In genomic region chr1:10387611-10388386, GRCh38 we compare ENCODE assay signal across 8 cellular contexts. TPM values are rescaled to one million over a fixed set of nuclear protein-coding genes. Genes with fewer than 3 reads are reported as not detected.
DNase-seq lines count a peak whose midpoint lies in the region; ATAC-seq and TF ChIP-seq lines count a peak whose summit lies in the region.

No MANE protein-coding gene starts in this region.

- CTCF ChIA-PET in activated CD8-positive, alpha-beta T cell treated with anti-CD3 and anti-CD28 coated beads for 36 hours (lab: Charles Lee): interaction anchor here (1.0 to 2.6 kb wide), 3 partner anchors 10 to 179 kb away, joined by 4 to 10 read pairs (median 4); partner anchors contain the start of gene PGD

- peak; percentile 41 for DNase-seq in GM04503 (ENCODE audit: low read depth)
- peak; percentile 62 for DNase-seq in endodermal cell
- peak in 2 of 3 donors; percentile 23 to 55 for DNase-seq in mucosa of descending colon
- DNase-seq in effector memory CD4-positive, alpha-beta T cell: no peak
- DNase-seq in activated CD4-positive, alpha-beta T cell treated with anti-CD3 and anti-CD28 coated beads for 48 hours: no peak
- DNase-seq in activated CD8-positive, alpha-beta T cell treated with anti-CD3 and anti-CD28 coated beads for 36 hours: no peak

- H3K27ac Mint-ChIP-seq in endodermal cell: peak overlapping the region; percentile 39
- H3K27ac Mint-ChIP-seq in activated CD8-positive, alpha-beta T cell treated with anti-CD3 and anti-CD28 coated beads for 36 hours: no peak overlapping the region

- H3K9me3 ChIP-seq in OCI-LY3 (ENCODE audit: insufficient read depth, low read length) (no peaks in the 10 kb centered on the region), endodermal cell (ENCODE audit: control insufficient read depth, low read length) (no peaks in the 10 kb centered on the region), mucosa of descending colon (no peaks in the 10 kb centered on the region)
- H3K9me3 ChIP-seq in effector memory CD4-positive, alpha-beta T cell (ENCODE audit: control insufficient read depth, low read length): no peaks in the 10 kb centered on the region

- peaks cover 39% of the 10 kb centered on the region for H3K36me3 Mint-ChIP-seq in endodermal cell (ENCODE audit: low read depth)
- H3K36me3 Mint-ChIP-seq in activated CD8-positive, alpha-beta T cell treated with anti-CD3 and anti-CD28 coated beads for 36 hours (ENCODE audit: low read depth): no peaks in the 10 kb centered on the region

- no peaks in the 10 kb centered on the region for H3K9me3 Mint-ChIP-seq in endodermal cell
- H3K9me3 Mint-ChIP-seq in activated CD8-positive, alpha-beta T cell treated with anti-CD3 and anti-CD28 coated beads for 36 hours: no peaks in the 10 kb centered on the region

- H3K9ac ChIP-seq in OCI-LY3 (ENCODE audit: low read length): peak overlapping the region; percentile 19; the same call in 1 of the 2 replicates
- H3K9ac ChIP-seq in endodermal cell (ENCODE audit: extremely low read depth, low read length, poor library complexity, severe bottlenecking): no peak overlapping the region

- no peaks in the 10 kb centered on the region for H3K79me2 ChIP-seq in OCI-LY3 (ENCODE audit: low read length)

- intact Hi-C loops in mucosa of descending colon (cut with DNase I, micrococcal nuclease): no loop called here
- intact Hi-C loops in activated CD8-positive, alpha-beta T cell treated with anti-CD3 and anti-CD28 coated beads for 36 hours (cut with micrococcal nuclease): no loop called here

- H3K4me3 ChIP-seq in OCI-LY3 (ENCODE audit: low read length): peak overlapping the region; percentile 52
- H3K4me3 ChIP-seq in endodermal cell (ENCODE audit: low read length): no peak overlapping the region
- H3K4me3 ChIP-seq in mucosa of descending colon: no peak overlapping the region
- H3K4me3 ChIP-seq in effector memory CD4-positive, alpha-beta T cell (ENCODE audit: insufficient read depth, low read depth, low read length, poor library complexity, severe bottlenecking): no peak overlapping the region

- POLR2A ChIA-PET in activated CD8-positive, alpha-beta T cell treated with anti-CD3 and anti-CD28 coated beads for 36 hours (lab: Charles Lee): interaction anchor here (1.8 kb wide), 1 partner anchor 11 kb away, joined by 6 read pairs; the partner anchor contains the start of gene PGD

- ATAC-seq in mucosa of descending colon (peak; percentile 83), HG02798 (IDR thresholded peaks at IDR 0.05; ENCODE audit: poor library complexity, unreplicated experiment) (no peak)
- ATAC-seq in activated CD8-positive, alpha-beta T cell treated with anti-CD3 and anti-CD28 coated beads for 36 hours: no peak

- TF ChIP-seq CTCF in OCI-LY3 (IDR thresholded peaks at IDR 0.05; ENCODE audit: low read depth, low read length) (no peak), endodermal cell (conservative IDR thresholded peaks at IDR 0.05) (peak; percentile 19), mucosa of descending colon (IDR thresholded peaks at IDR 0.05) (no peak)
- TF ChIP-seq CTCF in activated CD8-positive, alpha-beta T cell treated with anti-CD3 and anti-CD28 coated beads for 36 hours (IDR thresholded peaks at IDR 0.05): no peak

- no peaks in the 10 kb centered on the region for H3K27me3 Mint-ChIP-seq in endodermal cell (ENCODE audit: insufficient read depth)
- H3K27me3 Mint-ChIP-seq in activated CD8-positive, alpha-beta T cell treated with anti-CD3 and anti-CD28 coated beads for 36 hours: no peaks in the 10 kb centered on the region

- H3K4me1 ChIP-seq in OCI-LY3 (ENCODE audit: low read length) (peaks cover 13% of the 10 kb centered on the region), endodermal cell (ENCODE audit: control insufficient read depth, insufficient read depth, low read length) (no peaks in the 10 kb centered on the region), mucosa of descending colon (ENCODE audit: low read depth) (peaks cover 16% of the 10 kb centered on the region)
- no peaks in the 10 kb centered on the region for H3K4me1 ChIP-seq in effector memory CD4-positive, alpha-beta T cell (ENCODE audit: control insufficient read depth, insufficient read depth, low read length, poor library complexity, severe bottlenecking)

- peak overlapping the region; percentile 27; the same call in 1 of the 2 replicates for H2AFZ ChIP-seq in OCI-LY3 (ENCODE audit: low read depth, low read length)

- peaks cover 6% of the 10 kb centered on the region for H3K4me1 Mint-ChIP-seq in endodermal cell
- H3K4me1 Mint-ChIP-seq in activated CD8-positive, alpha-beta T cell treated with anti-CD3 and anti-CD28 coated beads for 36 hours (ENCODE audit: low read depth): peaks cover 3% of the 10 kb centered on the region

- H3K27ac ChIP-seq in OCI-LY3 (ENCODE audit: low read length) (peak overlapping the region; percentile 54), endodermal cell (ENCODE audit: low read depth, low read length) (peak overlapping the region; percentile 91)
- H3K27ac ChIP-seq in effector memory CD4-positive, alpha-beta T cell (ENCODE audit: insufficient read depth, low read length, poor library complexity, severe bottlenecking): no peak overlapping the region

- H3K27me3 ChIP-seq in OCI-LY3 (ENCODE audit: low read depth, low read length): no peaks in the 10 kb centered on the region
- H3K27me3 ChIP-seq in endodermal cell (ENCODE audit: control insufficient read depth, insufficient read depth, low read length, poor library complexity, severe bottlenecking): no peaks in the 10 kb centered on the region
- H3K27me3 ChIP-seq in effector memory CD4-positive, alpha-beta T cell (replicated peaks; ENCODE audit: control insufficient read depth, insufficient read depth, low read length, poor library complexity, severe bottlenecking): no peaks in the 10 kb centered on the region

- no peaks in the 10 kb centered on the region for H4K20me1 ChIP-seq in OCI-LY3 (ENCODE audit: insufficient read depth, low read length)

- WGBS in endodermal cell (ENCODE audit: insufficient coverage in 1 of 2, insufficient read length in 1 of 2), 2 experiments: 82% methylated on average over 4 of the region's 4 CpGs; no CpG with 5 or more reads in 1 of the 2 experiments

- H3K4me2 ChIP-seq in OCI-LY3 (ENCODE audit: low read length): peak overlapping the region; percentile 51

- no peaks in the 10 kb centered on the region for H3K36me3 ChIP-seq in OCI-LY3 (replicated peaks; ENCODE audit: low read depth, low read length)
- H3K36me3 ChIP-seq in endodermal cell (ENCODE audit: control insufficient read depth, insufficient read depth, low read length): peaks cover 4% of the 10 kb centered on the region
- H3K36me3 ChIP-seq in mucosa of descending colon (ENCODE audit: low read depth): no peaks in the 10 kb centered on the region
- H3K36me3 ChIP-seq in effector memory CD4-positive, alpha-beta T cell (ENCODE audit: control insufficient read depth, insufficient read depth, low read length): no peaks in the 10 kb centered on the region

- H3K4me3 Mint-ChIP-seq in endodermal cell: no peak overlapping the region
- no peak overlapping the region for H3K4me3 Mint-ChIP-seq in activated CD8-positive, alpha-beta T cell treated with anti-CD3 and anti-CD28 coated beads for 36 hours

RNA-seq across cellular contexts. Expression of gene PGD, which starts 11.1 kb away (rescaled TPM):
- total RNA-seq in endodermal cell: 100 to 1,000 TPM; 198 to 217 TPM
- 295 TPM for polyA plus RNA-seq in endodermal cell (2013, experiment 1 of 2)
- polyA plus RNA-seq in endodermal cell (2013, experiment 2 of 2): 279 TPM
- 10 to 100 TPM; 48.6 to 96.4 (median 61.3) TPM for total RNA-seq in mucosa of descending colon
- total RNA-seq in activated CD8-positive, alpha-beta T cell treated with anti-CD3 and anti-CD28 coated beads for 36 hours: 100 to 1,000 TPM; 126 to 130 TPM

RNA-seq across cellular contexts. Expression of gene CENPS, which starts 42.4 kb away (rescaled TPM):
- total RNA-seq in endodermal cell (10 to 100 TPM; 23.1 to 30.8 TPM), mucosa of descending colon (10 to 100 TPM; 10.6 to 12.2 (median 11.1) TPM)
- 22.5 TPM for polyA plus RNA-seq in endodermal cell (2013, experiment 1 of 2)
- polyA plus RNA-seq in endodermal cell (2013, experiment 2 of 2): 25.0 TPM
- total RNA-seq in activated CD8-positive, alpha-beta T cell treated with anti-CD3 and anti-CD28 coated beads for 36 hours: 10 to 100 TPM; 18.3 to 19.4 TPM

Comparison
In these comparisons a context has a peak if more than half of its experiments do, and no peak if none do; other contexts are left out.
1. DNase-seq: peak in GM04503 (single experiment), endodermal cell (single experiment) and mucosa of descending colon (2 of 3); none in effector memory CD4-positive, alpha-beta T cell (0 of 3), activated CD4-positive, alpha-beta T cell treated with anti-CD3 and anti-CD28 coated beads for 48 hours (single experiment) and activated CD8-positive, alpha-beta T cell treated with anti-CD3 and anti-CD28 coated beads for 36 hours (single experiment).